ENCODE assay signal across 9 cellular contexts in the genomic region with DNA sequence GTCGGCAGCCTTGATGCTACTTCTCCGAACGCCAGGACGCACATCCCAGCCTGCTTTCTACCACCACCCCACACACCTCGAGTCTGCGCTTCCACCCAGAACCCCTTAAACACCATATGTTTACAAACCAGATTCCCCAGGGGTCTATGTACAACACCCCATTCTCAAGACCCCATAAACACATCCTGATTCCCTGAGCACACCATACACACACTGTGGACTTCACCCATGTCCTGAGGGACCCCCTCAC. TPM values are rescaled to one million over a fixed set of nuclear protein-coding genes. Genes with fewer than 3 reads are reported as not detected.
A peak's percentile ranks its signal among the peaks of the same experiment; 100 is the strongest.
DNase-seq lines count a peak whose midpoint lies in the region; ATAC-seq and TF ChIP-seq lines count a peak whose summit lies in the region.
"Had no signal": no experiment of that assay in that cellular context is flagged by ENCODE, and none has a peak within 500 bp of the region (broad histone marks: within the 10 kb centered on the region; RNA-seq: fewer than 3 reads in every experiment).

No MANE protein-coding gene starts in this region.

- peaks cover 6 to 10% (median 10%) of the 10 kb centered on the region in 3 donors for H3K4me1 Mint-ChIP-seq in CD8-positive, alpha-beta memory T cell

- peaks cover 31% of the 10 kb centered on the region for H3K79me2 ChIP-seq in SK-N-SH (ENCODE audit: insufficient read depth)

- DNase-seq in CD8-positive, alpha-beta memory T cell, result no peak
- DNase-seq in SK-N-SH, result no peak
- peak in 1 of 2 donors; percentile 39 for DNase-seq in foreskin fibroblast
- DNase-seq in psoas muscle, result no peak
- no peak for DNase-seq in HuH-7 (ENCODE audit: low spot score)
- DNase-seq in NCI-H2196 (lab: John Stamatoyannopoulos, UW; ENCODE audit: unreplicated experiment), result no peak
- no peak for DNase-seq in anterior cingulate cortex (lab: John Stamatoyannopoulos, UW)

- H3K27me3 ChIP-seq in CD8-positive, alpha-beta memory T cell (ENCODE audit: insufficient read depth, low read length, poor library complexity, severe bottlenecking), result no peaks in the 10 kb centered on the region
- H3K27me3 ChIP-seq in SK-N-SH (ENCODE audit: insufficient read depth) (no peaks in the 10 kb centered on the region), psoas muscle (ENCODE audit: insufficient read depth in 3 of 3, low read length in 2 of 3) (no peaks in the 10 kb centered on the region)

- 34% methylated on average over 6 of the region's 6 CpGs for WGBS in SK-N-SH (ENCODE audit: low lambda C conversion rate)
- 11 to 22% (median 17%) methylated on average over 6 of the region's 6 CpGs for WGBS in psoas muscle, 3 donors

- H3K27ac Mint-ChIP-seq in CD8-positive, alpha-beta memory T cell, result peak overlapping the region in 6 of 8 donors; percentile 5 to 85 (median 55)

- peak overlapping the region; percentile 98 for H3K4me2 ChIP-seq in SK-N-SH

- H3K9me3 Mint-ChIP-seq in CD8-positive, alpha-beta memory T cell, result no peaks in the 10 kb centered on the region

- intact Hi-C loops in psoas muscle (cut with DNase I), result loop anchor here in 1 of 2 donors (5.0 kb wide), 1 partner anchor 53 kb away; no protein-coding TSS in a partner anchor

- peaks cover 1% of the 10 kb centered on the region for H3K4me1 ChIP-seq in CD8-positive, alpha-beta memory T cell (ENCODE audit: insufficient read depth, low read length)
- peaks cover 10 to 14% of the 10 kb centered on the region in 2 experiments; a peak in 3 of 4 replicates for H3K4me1 ChIP-seq in SK-N-SH (ENCODE audit: control insufficient read depth in 1 of 2, insufficient read depth in 2 of 2, low read depth in 1 of 2, low read length in 1 of 2)
- peaks cover 16% of the 10 kb centered on the region for H3K4me1 ChIP-seq in psoas muscle

- POLR2A ChIA-PET in CD8-positive, alpha-beta memory T cell (lab: Charles Lee), result no interaction called here
- POLR2A ChIA-PET in SK-N-SH (lab: Yijun Ruan, JAX), result no interaction called here

- no peaks in the 10 kb centered on the region for H3K9me2 ChIP-seq in SK-N-SH

- TF ChIP-seq RAD21 in SK-N-SH (IDR thresholded peaks at IDR 0.05; ENCODE audit: low read length), result no peak

- peak overlapping the region; percentile 61 to 90 (median 85) for H3K4me3 Mint-ChIP-seq in CD8-positive, alpha-beta memory T cell

- peaks cover 0 to 2% (median 0%) of the 10 kb centered on the region in 3 donors for H3K36me3 Mint-ChIP-seq in CD8-positive, alpha-beta memory T cell

- H3K36me3 ChIP-seq in CD8-positive, alpha-beta memory T cell (ENCODE audit: insufficient read depth, low read length), result no peaks in the 10 kb centered on the region
- H3K36me3 ChIP-seq in SK-N-SH (replicated peaks in 1 of 2; ENCODE audit: control insufficient read depth in 1 of 2, insufficient read depth in 2 of 2, low read length in 1 of 2) (no peaks in the 10 kb centered on the region), psoas muscle (ENCODE audit: insufficient read depth in 1 of 2, low read depth in 1 of 2) (no peaks in the 10 kb centered on the region)

- CTCF ChIA-PET in CD8-positive, alpha-beta memory T cell (lab: Charles Lee), result interaction anchor here (0.9 to 1.6 kb wide), 2 partner anchors 9 to 57 kb away, joined by 3 read pairs; no protein-coding TSS in a partner anchor
- CTCF ChIA-PET in SK-N-SH (lab: Yijun Ruan, JAX), result interaction anchor here (0.8 to 2.5 kb wide), 5 partner anchors 11 to 56 kb away, joined by 3 to 10 read pairs (median 4); no protein-coding TSS in a partner anchor

- H3K9ac ChIP-seq in SK-N-SH, result peak overlapping the region; percentile 76

- no peak for TF ChIP-seq CTCF in SK-N-SH (IDR thresholded peaks at IDR 0.05)
- TF ChIP-seq CTCF in foreskin fibroblast (IDR thresholded peaks at IDR 0.05; ENCODE audit: low read depth, low read length), result no peak
- TF ChIP-seq CTCF in psoas muscle (IDR thresholded peaks at IDR 0.05), result no peak

- H4K20me1 ChIP-seq in SK-N-SH (ENCODE audit: insufficient read depth), result no peaks in the 10 kb centered on the region

- peaks cover 0 to 3% of the 10 kb centered on the region in 2 donors for H3K27me3 Mint-ChIP-seq in CD8-positive, alpha-beta memory T cell

- no peaks in the 10 kb centered on the region for H3K9me3 ChIP-seq in CD8-positive, alpha-beta memory T cell (ENCODE audit: low read length)
- H3K9me3 ChIP-seq in SK-N-SH (no peaks in the 10 kb centered on the region), psoas muscle (no peaks in the 10 kb centered on the region)

- TF ChIP-seq EP300 in SK-N-SH (IDR thresholded peaks at IDR 0.05; ENCODE audit: borderline replicate concordance in 1 of 2, low read depth in 1 of 2, low read length in 1 of 2), result no peak

- no peak overlapping the region for H3K4me3 ChIP-seq in CD8-positive, alpha-beta memory T cell (ENCODE audit: low read length)
- peak overlapping the region; percentile 71 to 89 for H3K4me3 ChIP-seq in SK-N-SH (ENCODE audit: low read depth in 2 of 2, low read length in 1 of 2)
- H3K4me3 ChIP-seq in foreskin fibroblast (ENCODE audit: low read depth in 1 of 2, low read length in 2 of 2), result peak overlapping the region; percentile 66 to 83
- H3K4me3 ChIP-seq in psoas muscle, result peak overlapping the region; percentile 85

- no peaks in the 10 kb centered on the region for H3F3A ChIP-seq in SK-N-SH (replicated peaks; ENCODE audit: insufficient read depth)

- peak overlapping the region; percentile 56; the same call in 1 of the 2 replicates for H2AFZ ChIP-seq in SK-N-SH (ENCODE audit: low read depth)

- peak in 1 of 4 donors; percentile 2 for ATAC-seq in psoas muscle
- no peak for ATAC-seq in GM21576 (IDR thresholded peaks at IDR 0.05; ENCODE audit: unreplicated experiment)

- no peak overlapping the region for H3K27ac ChIP-seq in CD8-positive, alpha-beta memory T cell (ENCODE audit: low read depth, low read length)
- H3K27ac ChIP-seq in SK-N-SH (ENCODE audit: low read depth in 2 of 2, low read length in 1 of 2) (peak overlapping the region in 1 of 2 experiments; percentile 68; a peak in 1 of 4 replicates), psoas muscle (peak overlapping the region; percentile 63)
- H3K27ac ChIP-seq: epithelial cell of prostate had no signal

TF ChIP-seq in SK-N-SH, 30 proteins besides CTCF, POLR2A, EP300 and RAD21:
- TF ChIP-seq JUND (IDR thresholded peaks at IDR 0.05), result no peak
- no peak for TF ChIP-seq SMC3 (IDR thresholded peaks at IDR 0.05; ENCODE audit: low read depth, low read length)
- TF ChIP-seq YY1 (IDR thresholded peaks at IDR 0.05; ENCODE audit: low read depth), result no peak
- no peak for TF ChIP-seq FOXM1 (IDR thresholded peaks at IDR 0.05; ENCODE audit: low read depth)
- TF ChIP-seq, protein P1, sequence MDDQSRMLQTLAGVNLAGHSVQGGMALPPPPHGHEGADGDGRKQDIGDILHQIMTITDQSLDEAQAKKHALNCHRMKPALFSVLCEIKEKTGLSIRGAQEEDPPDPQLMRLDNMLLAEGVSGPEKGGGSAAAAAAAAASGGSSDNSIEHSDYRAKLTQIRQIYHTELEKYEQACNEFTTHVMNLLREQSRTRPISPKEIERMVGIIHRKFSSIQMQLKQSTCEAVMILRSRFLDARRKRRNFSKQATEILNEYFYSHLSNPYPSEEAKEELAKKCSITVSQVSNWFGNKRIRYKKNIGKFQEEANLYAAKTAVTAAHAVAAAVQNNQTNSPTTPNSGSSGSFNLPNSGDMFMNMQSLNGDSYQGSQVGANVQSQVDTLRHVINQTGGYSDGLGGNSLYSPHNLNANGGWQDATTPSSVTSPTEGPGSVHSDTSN (IDR thresholded peaks at IDR 0.05), result no peak
- TF ChIP-seq GABPA (IDR thresholded peaks at IDR 0.05; ENCODE audit: low read depth), result no peak
- TF ChIP-seq FOXJ3 (CRISPR knock-in tag; IDR thresholded peaks at IDR 0.05), result no peak
- no peak for TF ChIP-seq FOSL2 (IDR thresholded peaks at IDR 0.05; ENCODE audit: borderline replicate concordance, low read depth)
- TF ChIP-seq RFX5 (IDR thresholded peaks at IDR 0.05; ENCODE audit: low read length), result no peak

RNA-seq across cellular contexts. Expression of gene TTC7B, which starts 0.7 kb away (rescaled TPM):
- total RNA-seq in CD8-positive, alpha-beta memory T cell, result 1 to 10 TPM; 5.2 to 5.8 TPM
- polyA plus RNA-seq in CD8-positive, alpha-beta memory T cell, result 1.7 TPM
- polyA plus RNA-seq in SK-N-SH (2012; rRNA removed) (42.5 and 43.1 TPM in 2 replicates), psoas muscle (10 to 100 TPM; 18.9 to 38.0 (median 30.2) TPM)
- polyA plus RNA-seq in SK-N-SH (2012; cell fraction: cytosol; rRNA removed), result 36.2 and 41.2 TPM in 2 replicates
- polyA plus RNA-seq in SK-N-SH (2012; cell fraction: nucleus; rRNA removed), result 32.3 and 42.8 TPM in 2 replicates
- total RNA-seq in psoas muscle, result 10 to 100 TPM; 59.0 to 97.0 (median 75.3) TPM
